8 cellular contexts compared by ENCODE assay signal in the genomic region with DNA sequence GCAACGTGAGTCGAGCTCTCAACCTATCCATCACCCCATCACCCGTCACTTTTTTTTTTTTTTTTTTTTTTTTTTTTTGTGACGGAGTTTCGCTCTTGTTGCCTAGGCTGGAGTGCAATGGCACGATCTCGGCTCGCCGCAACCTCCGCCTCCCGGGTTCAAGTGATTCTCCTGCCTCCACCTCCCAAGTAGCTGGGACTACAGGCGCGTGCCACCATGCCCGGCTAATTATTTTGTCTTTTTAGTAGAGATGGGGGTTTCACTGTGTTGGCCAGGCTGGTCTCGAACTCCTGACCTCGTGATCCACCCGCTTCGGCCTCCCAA. TPM values are rescaled to one million over a fixed set of nuclear protein-coding genes. Genes with fewer than 3 reads are reported as not detected.
DNase-seq lines count a peak whose midpoint lies in the region; ATAC-seq and TF ChIP-seq lines count a peak whose summit lies in the region.
"Not testable (repeated sequence)": the region's sequence is repeated elsewhere in the genome, so short reads cannot be mapped to it uniquely, and the experiment has no call there.

No MANE protein-coding gene starts in this region.

- POLR2A ChIA-PET in AG04450 (lab: Yijun Ruan, JAX) = interaction anchor here (0.6 to 2.6 kb wide), 9 partner anchors 9 to 606 kb away, joined by 3 to 23 read pairs (median 8); a partner anchor contains a TSS
- POLR2A ChIA-PET in WTC11 (lab: Charles Lee) = interaction anchor here (0.6 to 2.5 kb wide), 12 partner anchors 12 to 740 kb away, joined by 3 to 13 read pairs (median 5); a partner anchor contains a TSS

- not testable (repeated sequence) for TF ChIP-seq CTCF in AG04450 (IDR thresholded peaks at IDR 0.05; ENCODE audit: low read depth, low read length); WTC11 (IDR thresholded peaks at IDR 0.05); breast epithelium (IDR thresholded peaks at IDR 0.05); glutamatergic neuron (IDR thresholded peaks at IDR 0.05; ENCODE audit: partially characterized antibody, unreplicated experiment); spleen (IDR thresholded peaks at IDR 0.05 in 8 of 11, conservative IDR thresholded peaks at IDR 0.05 in 3 of 11)

- H3K27ac Mint-ChIP-seq in WTC11 = peak overlapping the region; percentile 99; the same call in 1 of the 2 replicates
- H3K27ac Mint-ChIP-seq in glutamatergic neuron (ENCODE audit: unreplicated experiment) = peak overlapping the region; percentile 93

- WGBS in spleen, 5 donors = 51 to 57% (median 54%) methylated on average over 17 to 18 of the region's 18 CpGs

- ATAC-seq in GM19395 (IDR thresholded peaks at IDR 0.05; ENCODE audit: unreplicated experiment) = peak; percentile 49
- not testable (repeated sequence) for ATAC-seq in WTC11

- not testable (repeated sequence) for H3K27me3 ChIP-seq in AG04450 (ENCODE audit: control insufficient read depth, insufficient read depth, low read length); HUES6 (ENCODE audit: control insufficient read depth, insufficient read depth, low read length); breast epithelium; mucosa of stomach (ENCODE audit: control insufficient read depth, insufficient read depth, low read length); spleen (replicated peaks in 1 of 7)

- CTCF ChIA-PET in AG04450 (lab: Charles Lee) = interaction anchor here (0.6 to 1.7 kb wide), 6 partner anchors 11 to 384 kb away, joined by 3 to 9 read pairs (median 4); no protein-coding TSS in a partner anchor
- CTCF ChIA-PET in WTC11 (lab: Charles Lee) = interaction anchor here (0.6 to 5.2 kb wide), 26 partner anchors 8 to 733 kb away, joined by 3 to 56 read pairs (median 3); a partner anchor contains a TSS

- TF ChIP-seq POLR2A in breast epithelium (IDR thresholded peaks at IDR 0.05); spleen (IDR thresholded peaks at IDR 0.05): not testable (repeated sequence)

- not testable (repeated sequence) for H3K36me3 Mint-ChIP-seq in WTC11; glutamatergic neuron (ENCODE audit: unreplicated experiment)

- DNase-seq in AG04450 (ENCODE audit: low read depth, low spot score); WTC11 (ENCODE audit: low spot score); breast epithelium (ENCODE audit: low spot score in 2 of 2); glutamatergic neuron; spleen: not testable (repeated sequence)

- H3K9me3 ChIP-seq in AG04450 (ENCODE audit: control insufficient read depth, insufficient read depth, low read length); HUES6 (ENCODE audit: control insufficient read depth, insufficient read depth, low read depth, low read length); breast epithelium; mucosa of stomach (ENCODE audit: control insufficient read depth, low read length); spleen: not testable (repeated sequence)

- not testable (repeated sequence) for H3K9me3 Mint-ChIP-seq in WTC11; glutamatergic neuron (ENCODE audit: unreplicated experiment)

- H3K27me3 Mint-ChIP-seq in WTC11 (ENCODE audit: low read depth); glutamatergic neuron (ENCODE audit: unreplicated experiment): not testable (repeated sequence)

- peak overlapping the region; percentile 72 for H3K4me3 ChIP-seq in AG04450 (ENCODE audit: low read depth, low read length)
- peak overlapping the region; percentile 68 for H3K4me3 ChIP-seq in HUES6 (ENCODE audit: low read depth, low read length)
- H3K4me3 ChIP-seq in breast epithelium = peak overlapping the region; percentile 44 to 71 (median 65)
- peak overlapping the region; percentile 99 for H3K4me3 ChIP-seq in mucosa of stomach (ENCODE audit: low read length)
- peak overlapping the region; percentile 47 to 76 (median 54) for H3K4me3 ChIP-seq in spleen

- H3K27ac ChIP-seq in AG04450 (ENCODE audit: low read depth, low read length) (peak overlapping the region; percentile 57), breast epithelium (peak overlapping the region; percentile 83 to 87), spleen (peak overlapping the region in 7 of 8 donors; percentile 72 to 90 (median 86))
- H3K27ac ChIP-seq in HUES6 (ENCODE audit: low read depth, low read length) = not testable (repeated sequence)

- intact Hi-C loops in breast epithelium (cut with DNase I; ENCODE audit: low total_unique reads); spleen (cut with DNase I; ENCODE audit: low total_unique reads): not testable (repeated sequence)

- H3K36me3 ChIP-seq in HUES6 (ENCODE audit: control insufficient read depth, insufficient read depth, low read length); breast epithelium; mucosa of stomach (ENCODE audit: control insufficient read depth, insufficient read depth, low read length); spleen: not testable (repeated sequence)

- H3K4me3 Mint-ChIP-seq in WTC11 (peak overlapping the region; percentile 96), glutamatergic neuron (ENCODE audit: unreplicated experiment) (peak overlapping the region; percentile 100)

- H3K9ac ChIP-seq in HUES6 (ENCODE audit: low read length) = peak overlapping the region; percentile 63
- H3K9ac ChIP-seq in mucosa of stomach (ENCODE audit: low read length) = peak overlapping the region; percentile 88

- H3K4me1 Mint-ChIP-seq in WTC11 = peaks cover 14% of the 10 kb centered on the region
- peaks cover 12% of the 10 kb centered on the region for H3K4me1 Mint-ChIP-seq in glutamatergic neuron (ENCODE audit: low read depth, unreplicated experiment)

- not testable (repeated sequence) for H3K4me1 ChIP-seq in HUES6 (ENCODE audit: control insufficient read depth, insufficient read depth, low read length); breast epithelium; mucosa of stomach (ENCODE audit: control insufficient read depth, insufficient read depth, low read length)
- H3K4me1 ChIP-seq in spleen = peaks cover 6 to 53% (median 26%) of the 10 kb centered on the region in 6 donors

RNA-seq across cellular contexts. Expression of a gene that starts 0.4 kb away (rescaled TPM):
- 0.47 and 0.56 TPM in 2 replicates for polyA plus RNA-seq in AG04450 (2011; rRNA removed)
- 0.74 and 2.0 TPM in 2 replicates for polyA minus RNA-seq in AG04450 (2011; rRNA and poly(A)+ RNA removed)
- 1.2 to 2.1 TPM (median 1.9 TPM) in 3 replicates for total RNA-seq in WTC11 (2021)
- total RNA-seq in breast epithelium = 1 to 10 TPM in 2 of 3 donors, under 1 TPM in 1; 0.48 to 3.2 (median 1.6) TPM
- total RNA-seq in glutamatergic neuron (ENCODE audit: unreplicated experiment) = 3.4 TPM
- 1 to 10 TPM in 1 of 7 donors, under 1 TPM in 2, not detected in 4; 0.20 to 1.0 (median 0.52) TPM for total RNA-seq in spleen
- polyA plus RNA-seq in spleen = under 1 TPM; 0.22 to 0.35 (median 0.30) TPM

RNA-seq across cellular contexts. Expression of a gene that starts 12.0 kb away (rescaled TPM):
- polyA plus RNA-seq in AG04450 (2011; rRNA removed) = 161 and 163 TPM in 2 replicates
- 273 and 347 TPM in 2 replicates for polyA minus RNA-seq in AG04450 (2011; rRNA and poly(A)+ RNA removed)
- total RNA-seq in WTC11 (2021) = 312 to 350 TPM (median 316 TPM) in 3 replicates
- 10 to 100 TPM; 50.1 to 84.2 (median 66.3) TPM for total RNA-seq in breast epithelium
- total RNA-seq in glutamatergic neuron (ENCODE audit: unreplicated experiment) = 625 TPM
- 100 to 1,000 TPM in 2 of 7 donors, 10 to 100 TPM in 5; 64.9 to 112 (median 87.6) TPM for total RNA-seq in spleen
- 10 to 100 TPM; 17.7 to 28.6 (median 21.6) TPM for polyA plus RNA-seq in spleen

RNA-seq across cellular contexts. Expression of a gene that starts 35.8 kb away (rescaled TPM):
- polyA plus RNA-seq in AG04450 (2011; rRNA removed) (53.0 and 85.7 TPM in 2 replicates), spleen (10 to 100 TPM; 22.3 to 41.6 (median 25.9) TPM)
- 126 and 219 TPM in 2 replicates for polyA minus RNA-seq in AG04450 (2011; rRNA and poly(A)+ RNA removed)
- total RNA-seq in WTC11 (2021) (52.5 to 54.2 TPM (median 53.9 TPM) in 3 replicates), breast epithelium (10 to 100 TPM; 51.8 to 55.5 (median 53.7) TPM), glutamatergic neuron (ENCODE audit: unreplicated experiment) (51.5 TPM), spleen (10 to 100 TPM; 29.2 to 49.8 (median 44.2) TPM)
